ENCODE assay signal across 8 cellular contexts in the genomic region with DNA sequence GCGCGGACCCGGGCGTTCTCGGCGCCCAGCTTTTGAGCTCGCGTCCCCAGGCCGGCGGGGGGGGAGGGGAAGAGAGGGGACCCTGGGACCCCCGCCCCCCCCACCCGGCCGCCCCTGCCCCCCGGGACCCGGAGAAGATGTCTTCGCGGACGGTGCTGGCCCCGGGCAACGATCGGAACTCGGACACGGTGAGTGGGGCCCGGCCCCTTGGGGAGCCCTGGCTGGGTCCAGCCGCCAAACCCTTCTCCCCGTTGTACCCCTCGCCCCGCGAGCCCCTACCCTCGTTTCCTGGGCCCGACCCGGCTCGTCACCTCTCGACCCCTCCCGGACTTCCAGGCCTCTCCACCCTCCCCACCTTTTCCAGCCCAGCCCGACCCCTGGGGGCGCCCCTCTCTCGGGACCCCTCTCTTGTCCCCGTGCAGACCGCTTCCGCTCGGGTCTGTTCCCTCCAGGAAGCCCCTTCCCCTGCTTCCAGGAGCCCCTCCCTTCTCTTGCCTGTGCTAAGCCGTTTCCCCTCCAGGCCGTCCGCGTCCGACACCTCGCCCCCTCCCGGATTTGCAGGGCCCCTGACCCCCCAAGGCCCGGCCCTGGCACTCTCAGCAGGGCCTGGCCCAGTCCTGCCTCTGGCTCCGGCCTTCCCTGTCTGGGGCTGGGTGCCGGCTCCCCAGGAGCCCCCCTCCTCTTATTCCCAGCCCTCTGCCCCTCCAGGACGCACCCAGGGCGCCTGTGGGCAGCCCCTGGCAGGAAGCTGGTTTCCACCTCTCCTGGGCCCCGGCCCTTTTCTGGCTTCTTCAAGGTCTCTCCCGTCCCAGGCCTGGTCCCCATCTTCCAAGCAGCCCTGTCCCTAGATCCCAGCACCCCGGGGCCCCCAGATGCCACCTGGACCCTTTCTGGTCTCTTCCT. TPM values are rescaled to one million over a fixed set of nuclear protein-coding genes. Genes with fewer than 3 reads are reported as not detected.
DNase-seq lines count a peak whose midpoint lies in the region; ATAC-seq and TF ChIP-seq lines count a peak whose summit lies in the region.

No MANE protein-coding gene starts in this region.

- no peaks in the 10 kb centered on the region for H3K36me3 Mint-ChIP-seq in activated T-helper 17 cell treated with anti-CD3 and anti-CD28 coated beads, Interleukin-2, amount 50 U/mL, for 72 hours (ENCODE audit: low read depth)

- peak overlapping the region; percentile 85 for H3K27ac Mint-ChIP-seq in activated T-helper 17 cell treated with anti-CD3 and anti-CD28 coated beads, Interleukin-2, amount 50 U/mL, for 72 hours

- no peaks in the 10 kb centered on the region for H3K36me3 ChIP-seq in cardiac muscle cell

- no peaks in the 10 kb centered on the region for H3K9me3 Mint-ChIP-seq in activated T-helper 17 cell treated with anti-CD3 and anti-CD28 coated beads, Interleukin-2, amount 50 U/mL, for 72 hours

- DNase-seq in cardiac muscle cell (ENCODE audit: low read depth in 1 of 2, low spot score in 1 of 2) (peak in 1 of 2 donors; percentile 35), Right ventricle myocardium inferior (ENCODE audit: missing footprints) (no peak), left ventricle myocardium superior (peak; percentile 44), skeletal muscle cell (ENCODE audit: low read depth) (no peak), NCI-H1048 (lab: John Stamatoyannopoulos, UW) (no peak), A172 (ENCODE audit: low spot score) (no peak)

- intact Hi-C loops in Right ventricle myocardium inferior (cut with DNase I): no loop called here
- intact Hi-C loops in left ventricle myocardium superior (cut with micrococcal nuclease): no loop called here

- H3K4me1 Mint-ChIP-seq in activated T-helper 17 cell treated with anti-CD3 and anti-CD28 coated beads, Interleukin-2, amount 50 U/mL, for 72 hours: peaks cover 18% of the 10 kb centered on the region

- H3K4me3 Mint-ChIP-seq in activated T-helper 17 cell treated with anti-CD3 and anti-CD28 coated beads, Interleukin-2, amount 50 U/mL, for 72 hours: peak overlapping the region; percentile 78

- H3K27ac ChIP-seq in cardiac muscle cell: peak overlapping the region; percentile 78

- H3K4me3 ChIP-seq in cardiac muscle cell (peak overlapping the region; percentile 100), skeletal muscle cell (ENCODE audit: low read depth, low read length) (peak overlapping the region; percentile 82)

- no peak for TF ChIP-seq CTCF in cardiac muscle cell (IDR thresholded peaks at IDR 0.05; ENCODE audit: low read depth, low read length)

- H3K27me3 Mint-ChIP-seq in activated T-helper 17 cell treated with anti-CD3 and anti-CD28 coated beads, Interleukin-2, amount 50 U/mL, for 72 hours: no peaks in the 10 kb centered on the region

- ATAC-seq in Right ventricle myocardium inferior (no peak), left ventricle myocardium superior (peak; percentile 17), GM21619 (IDR thresholded peaks at IDR 0.05; ENCODE audit: unreplicated experiment) (no peak)
- peak; percentile 42 for ATAC-seq in activated T-helper 17 cell treated with anti-CD3 and anti-CD28 coated beads, Interleukin-2, amount 50 U/mL, for 72 hours (replicated peaks)

- no peaks in the 10 kb centered on the region for H3K4me1 ChIP-seq in cardiac muscle cell (ENCODE audit: low read depth)

- H3K27me3 ChIP-seq in cardiac muscle cell: no peaks in the 10 kb centered on the region

- no peaks in the 10 kb centered on the region for H3K9me3 ChIP-seq in cardiac muscle cell (ENCODE audit: low read depth)

RNA-seq across cellular contexts. Expression of gene MARK4, which starts 0.6 kb away (rescaled TPM):
- total RNA-seq in cardiac muscle cell: 65.3 and 135 TPM in 2 replicates
- polyA plus RNA-seq in cardiac muscle cell: 21.0 and 42.0 TPM in 2 replicates
- 24.8 TPM for total RNA-seq in Right ventricle myocardium inferior
- total RNA-seq in activated T-helper 17 cell treated with anti-CD3 and anti-CD28 coated beads, Interleukin-2, amount 50 U/mL, for 72 hours: 10 to 100 TPM; 21.8 to 26.6 TPM
- 26.2 TPM for total RNA-seq in left ventricle myocardium superior
- total RNA-seq in A172 (2014; rRNA removed; shearing (Covaris generic)): 4.6 and 5.6 TPM in 2 replicates

RNA-seq across cellular contexts. Expression of gene EXOC3L2, which starts 6.5 kb away (rescaled TPM):
- total RNA-seq in cardiac muscle cell (2.0 and 2.2 TPM in 2 replicates), Right ventricle myocardium inferior (0.97 TPM), left ventricle myocardium superior (0.94 TPM)
- 1.5 and 5.2 TPM in 2 replicates for polyA plus RNA-seq in cardiac muscle cell
- total RNA-seq in activated T-helper 17 cell treated with anti-CD3 and anti-CD28 coated beads, Interleukin-2, amount 50 U/mL, for 72 hours: not detected
- total RNA-seq in A172 (2014; rRNA removed; shearing (Covaris generic)): 0.34 TPM in 1 of 2 replicates, not detected in the other

Comparison
In these comparisons a context has a peak if more than half of its experiments do, and no peak if none do; other contexts are left out.
1. ATAC-seq: peak in activated T-helper 17 cell treated with anti-CD3 and anti-CD28 coated beads, Interleukin-2, amount 50 U/mL, for 72 hours (single experiment) and left ventricle myocardium superior (single experiment); none in Right ventricle myocardium inferior (single experiment) and GM21619 (single experiment).